In genomic region chr6:71886184-71887005, GRCh38 we compare ENCODE assay signal across 9 cellular contexts. TPM values are rescaled to one million over a fixed set of nuclear protein-coding genes. Genes with fewer than 3 reads are reported as not detected.
DNase-seq lines count a peak whose midpoint lies in the region; ATAC-seq, FAIRE-seq and TF ChIP-seq lines count a peak whose summit lies in the region.
"Had no signal": no experiment of that assay in that cellular context is flagged by ENCODE, and none has a peak within 500 bp of the region (broad histone marks: within the 10 kb centered on the region; RNA-seq: fewer than 3 reads in every experiment).

RIMS1 (plus strand) TSS chr6:71886550; CDS start chr6:71887024, 474 bp downstream.

- no peak within 1 kb of the TSS for H3K23ac ChIP-seq in H1 (ENCODE audit: insufficient read length)

- peak within 1 kb of the TSS; percentile 81 to 91 for H3K4me2 ChIP-seq in H1 (ENCODE audit: insufficient read depth in 1 of 2, low read depth in 2 of 2, low read length in 2 of 2)
- peak within 1 kb of the TSS; percentile 91 for H3K4me2 ChIP-seq in neural cell (ENCODE audit: low read length)

- H3K4me1 ChIP-seq in H1 (replicated peaks in 1 of 4; ENCODE audit: control insufficient read depth in 3 of 4, insufficient read depth in 4 of 4, low read length in 3 of 4) (peaks cover 0 to 3% (median 0%) of the 10 kb centered on the region in 4 experiments; a peak in 2 of 7 replicates), small intestine (ENCODE audit: control insufficient read depth in 2 of 2, insufficient read depth in 1 of 2, low read depth in 1 of 2, low read length in 1 of 2) (no peaks in the 10 kb centered on the region)

- no peak within 1 kb of the TSS for H4K91ac ChIP-seq in H1 (replicated peaks; ENCODE audit: insufficient read length, low read length)

- no peak within 1 kb of the TSS for H3K56ac ChIP-seq in H1 (replicated peaks; ENCODE audit: insufficient read length, low read depth, low read length)

- H3K4me3 ChIP-seq in AG09309 (ENCODE audit: control insufficient read depth, low read depth, low read length) (peak within 1 kb of the TSS; percentile 70), H1 (ENCODE audit: extremely low read depth in 1 of 4, insufficient read depth in 2 of 4, low read depth in 3 of 4, low read length in 4 of 4) (peak within 1 kb of the TSS; percentile 88 to 92 (median 90)), neural cell (ENCODE audit: low read length) (peak within 1 kb of the TSS; percentile 91), small intestine (ENCODE audit: low read depth in 1 of 2, low read length in 2 of 2) (no peak within 1 kb of the TSS)

- no peaks in the 10 kb centered on the region for H4K20me1 ChIP-seq in H1 (replicated peaks in 1 of 2; ENCODE audit: control insufficient read depth in 1 of 2, insufficient read depth in 2 of 2, low read length in 2 of 2)
- no peaks in the 10 kb centered on the region for H4K20me1 ChIP-seq in neural cell (ENCODE audit: insufficient read depth)

- H3K9ac ChIP-seq in H1 (replicated peaks in 1 of 4; ENCODE audit: extremely low read depth in 1 of 4, low read depth in 3 of 4, low read length in 3 of 4) (peak within 1 kb of the TSS; percentile 39 to 62 (median 54); a peak in 6 of 7 replicates), neural cell (ENCODE audit: low read length) (peak within 1 kb of the TSS; percentile 87)

- H3K9me3 ChIP-seq in H1 (ENCODE audit: insufficient read depth in 2 of 2, low read depth in 1 of 2, low read length in 1 of 2): no peaks in the 10 kb centered on the region
- H3K9me3 ChIP-seq in neural cell (ENCODE audit: low read length): no peaks in the 10 kb centered on the region
- H3K9me3 ChIP-seq in small intestine (ENCODE audit: control insufficient read depth, low read depth): no peaks in the 10 kb centered on the region

- TF ChIP-seq EP300 in H1 (IDR thresholded peaks at IDR 0.05; ENCODE audit: borderline replicate concordance in 1 of 2, low read depth in 2 of 2, low read length in 2 of 2) (peak in 1 of 2 experiments; percentile 79; a peak in 1 of 3 replicates), neural cell (conservative IDR thresholded peaks at IDR 0.05; ENCODE audit: poor library complexity, severe bottlenecking) (no peak)

- CTCF ChIA-PET in H1 (lab: Charles Lee; ENCODE audit: partially characterized antibody): interaction anchor here (1.1 kb wide), 1 partner anchor 182 kb away, joined by 3 read pairs; no protein-coding TSS in a partner anchor

- no peaks in the 10 kb centered on the region for H3K79me2 ChIP-seq in H1 (ENCODE audit: control insufficient read depth in 1 of 2, insufficient read depth in 2 of 2, low read length in 2 of 2)
- H3K79me2 ChIP-seq in neural cell (replicated peaks; ENCODE audit: insufficient read depth, low read length): peaks cover 15% of the 10 kb centered on the region

- peaks cover 8% of the 10 kb centered on the region; the same call in 1 of the 2 replicates for H3K23me2 ChIP-seq in H1 (ENCODE audit: low read depth, low read length)

- 8% methylated on average over 20 of the region's 70 CpGs; no CpG with 5 or more reads in 1 of the 2 experiments for WGBS in H1 (ENCODE audit: extremely low coverage in 1 of 2, insufficient coverage in 1 of 2, insufficient read length in 1 of 2, insufficient replicate concordance in 2 of 2, low coverage in 1 of 2, low lambda C conversion rate in 2 of 2, missing lambda C conversion rate in 1 of 2), 2 experiments
- WGBS in small intestine, 3 donors: 2 to 9% (median 5%) methylated on average over 43 to 70 of the region's 70 CpGs

- FAIRE-seq in H1 (lab: Jason Lieb, UNC): no peak
- FAIRE-seq in small intestine (lab: Jason Lieb, UNC): no peak

- H2BK120ac ChIP-seq in H1 (replicated peaks; ENCODE audit: low read depth, low read length): no peak within 1 kb of the TSS

- peak within 1 kb of the TSS; percentile 50; the same call in 1 of the 2 replicates for H2BK12ac ChIP-seq in H1 (ENCODE audit: low read depth, low read length)

- peak within 1 kb of the TSS; percentile 63; the same call in 1 of the 2 replicates for H2BK5ac ChIP-seq in H1 (ENCODE audit: low read depth, low read length)

- H3K27me3 ChIP-seq in H1 (replicated peaks in 1 of 4; ENCODE audit: control insufficient read depth in 3 of 4, extremely low read depth in 1 of 4, insufficient read depth in 3 of 4, low read length in 3 of 4) (peaks cover 0 to 6% (median 1%) of the 10 kb centered on the region in 4 experiments; a peak in 2 of 7 replicates), neural cell (ENCODE audit: insufficient read depth, low read depth, low read length) (no peaks in the 10 kb centered on the region), small intestine (ENCODE audit: control insufficient read depth in 2 of 2, insufficient read depth in 2 of 2, low read length in 2 of 2) (peaks cover 5 to 10% of the 10 kb centered on the region in 2 donors)

- DNase-seq in AG09309 (ENCODE audit: low read depth): no peak
- DNase-seq in NCI-H748 (lab: John Stamatoyannopoulos, UW; ENCODE audit: unreplicated experiment): peak; percentile 82
- DNase-seq in H1 (ENCODE audit: low read depth in 1 of 2, low spot score in 2 of 2): peak in 1 of 2 experiments; percentile 82
- DNase-seq in small intestine: no peak
- DNase-seq in dedifferentiated amniotic fluid mesenchymal stem cell (ENCODE audit: extremely low spot score): no peak

- no peak within 1 kb of the TSS for H3K14ac ChIP-seq in H1 (ENCODE audit: insufficient read length)

- H3K36me3 ChIP-seq in H1 (ENCODE audit: control insufficient read depth in 2 of 4, insufficient read depth in 4 of 4, low read length in 3 of 4): no peaks in the 10 kb centered on the region; a peak in 1 of 8 replicates
- no peaks in the 10 kb centered on the region for H3K36me3 ChIP-seq in neural cell (ENCODE audit: insufficient read depth, low read length)
- no peaks in the 10 kb centered on the region for H3K36me3 ChIP-seq in small intestine (ENCODE audit: control insufficient read depth in 2 of 2, insufficient read depth in 2 of 2, low read length in 2 of 2)

- H4K8ac ChIP-seq in H1 (ENCODE audit: extremely low read depth, insufficient read depth, low read length): peak within 1 kb of the TSS; percentile 85

- no peak within 1 kb of the TSS for H3K4ac ChIP-seq in H1 (replicated peaks; ENCODE audit: insufficient read length, low read depth, low read length)

- H3K18ac ChIP-seq in H1 (ENCODE audit: extremely low read depth, low read length): peak within 1 kb of the TSS; percentile 60; the same call in 1 of the 2 replicates

- H2AK5ac ChIP-seq in H1 (ENCODE audit: low read depth, low read length): no peak within 1 kb of the TSS

- TF ChIP-seq CTCF in AG09309 (IDR thresholded peaks at IDR 0.05; ENCODE audit: control insufficient read depth, insufficient read depth, low read depth, low read length, missing control alignments) (peak; percentile 42), H1 (IDR thresholded peaks at IDR 0.05; ENCODE audit: control extremely low read depth in 1 of 3, insufficient read depth in 1 of 3, low read depth in 1 of 3, low read length in 3 of 3) (peak; percentile 27 to 44 (median 42); a peak in 3 of 4 replicates), neural cell (IDR thresholded peaks at IDR 0.05; ENCODE audit: poor library complexity, severe bottlenecking) (peak; percentile 86)

- no peaks in the 10 kb centered on the region for H3K79me1 ChIP-seq in H1 (ENCODE audit: low read depth, low read length)

- no peak within 1 kb of the TSS for H2BK20ac ChIP-seq in H1 (ENCODE audit: low read length)

- H2AFZ ChIP-seq in H1 (ENCODE audit: low read length) (peak within 1 kb of the TSS; percentile 78; the same call in 1 of the 2 replicates), neural cell (ENCODE audit: low read depth, low read length) (peak within 1 kb of the TSS; percentile 86)

- no peak within 1 kb of the TSS for H4K5ac ChIP-seq in H1 (ENCODE audit: insufficient read length, low read depth, low read length)

- TF ChIP-seq POLR2A in H1 (IDR thresholded peaks at IDR 0.05; ENCODE audit: control extremely low read depth in 1 of 2, low read depth in 2 of 2, low read length in 2 of 2): no peak

- H3F3A ChIP-seq in neural cell (ENCODE audit: insufficient read depth, low read length, poor library complexity, severe bottlenecking): no peaks in the 10 kb centered on the region

- peak; percentile 81 for ATAC-seq in GM18858 (IDR thresholded peaks at IDR 0.05; ENCODE audit: unreplicated experiment)
- peak; percentile 79 for ATAC-seq in HG02981 (IDR thresholded peaks at IDR 0.05; ENCODE audit: unreplicated experiment)

- POLR2A ChIA-PET in H1 (lab: Charles Lee; ENCODE audit: partially characterized antibody): no interaction called here

- no peak within 1 kb of the TSS for H2BK15ac ChIP-seq in H1 (ENCODE audit: low read length)

- TF ChIP-seq RAD21 in H1 (IDR thresholded peaks at IDR 0.05 in 1 of 2, conservative IDR thresholded peaks at IDR 0.05 in 1 of 2; ENCODE audit: low read depth in 2 of 2, low read length in 2 of 2) (peak; percentile 14 to 27; a peak in 3 of 4 replicates), neural cell (conservative IDR thresholded peaks at IDR 0.05) (peak; percentile 46)

- H3K27ac ChIP-seq in H1 (ENCODE audit: low read depth, low read length) (no peak within 1 kb of the TSS), neural cell (ENCODE audit: low read length) (peak within 1 kb of the TSS; percentile 83), small intestine (ENCODE audit: low read depth in 1 of 2, low read length in 1 of 2) (no peak within 1 kb of the TSS)

- H3K9me2 ChIP-seq in neural cell (ENCODE audit: insufficient read depth, low read length): no peaks in the 10 kb centered on the region

TF ChIP-seq in H1, 55 proteins besides CTCF, POLR2A, EP300 and RAD21 (continues in another document):
- TF ChIP-seq EGR1 (IDR thresholded peaks at IDR 0.05; ENCODE audit: borderline replicate concordance, low read depth, low read length) (peak; percentile 58; the same call in 1 of the 2 replicates), CREB1 (IDR thresholded peaks at IDR 0.05) (peak; percentile 68; the same call in 1 of the 2 replicates), CBX5 (IDR thresholded peaks at IDR 0.05; ENCODE audit: low read depth, low read length) (no peak), MAFK (IDR thresholded peaks at IDR 0.05; ENCODE audit: low read depth, low read length) (no peak)

RNA-seq across cellular contexts. Expression of gene RIMS1, which starts in this region (rescaled TPM):
- total RNA-seq in H1 (2021; fragmentation: NEBNext Ultra II Directional; extraction: Animal tissue kit (Norgen Biotek cat#: 25700)): 2.3 TPM in 2 replicates
- polyA plus RNA-seq in H1 (2011; rRNA removed) (0.35 and 0.63 TPM in 2 replicates), neural cell (17.8 and 21.7 TPM in 2 replicates), small intestine (under 1 TPM in 2 of 3 donors, not detected in 1; 0.27 to 0.52 TPM)
- 0.66 TPM for polyA plus RNA-seq in H1 (2011; cell fraction: cytosol; rRNA removed)
- 0.98 TPM for polyA plus RNA-seq in H1 (2011; cell fraction: nucleus; rRNA removed)
- 0.87 to 1.8 TPM (median 1.1 TPM) in 4 replicates for polyA plus RNA-seq in H1 (2012, experiment 1 of 2)
- 0.21 TPM for polyA plus RNA-seq in H1 (2012, experiment 2 of 2)
- 0.75 TPM for polyA plus RNA-seq in H1 (2013, experiment 1 of 2)
- polyA plus RNA-seq in H1 (2013, experiment 2 of 2): 0.66 TPM
- polyA minus RNA-seq in H1 (2011; rRNA and poly(A)+ RNA removed): 7.7 and 12.1 TPM in 2 replicates
- 3.0 TPM for polyA minus RNA-seq in H1 (2011; cell fraction: cytosol; rRNA and poly(A)+ RNA removed)
- polyA minus RNA-seq in H1 (2011; cell fraction: nucleus; rRNA and poly(A)+ RNA removed): 14.7 TPM
- 203 and 226 TPM in 2 replicates for polyA minus RNA-seq in neural cell
- polyA plus RNA-seq: liver had no signal

Comparison
In these comparisons a context has a peak if more than half of its experiments do, and no peak if none do; other contexts are left out.
1. H3K4me3 ChIP-seq: peak in AG09309 (single experiment), H1 (4 of 4) and neural cell (single experiment); none in small intestine (0 of 2).
2. Peak in every context shown above with its lines, with median percentiles within 50 percentile points of each other: CTCF ChIP-seq.